In genomic region chr10:112811741-112812551, GRCh38 we compare ENCODE assay signal across 8 cellular contexts.
DNase-seq lines count a peak whose midpoint lies in the region; ATAC-seq, FAIRE-seq and TF ChIP-seq lines count a peak whose summit lies in the region.

No MANE protein-coding gene starts in this region.

- FAIRE-seq in HTR-8/SVneo (lab: Jason Lieb, UNC): no peak

- H3K4me1 Mint-ChIP-seq in stimulated activated naive CD8-positive, alpha-beta T cell treated with anti-CD3 and anti-CD28 coated beads, Interleukin-15, amount 100 ng/mL, for 72 hours: peaks cover 34% of the 10 kb centered on the region

- H3K9ac ChIP-seq in colonic mucosa (ENCODE audit: low read depth in 2 of 2, low read length in 2 of 2): no peak overlapping the region

- DNase-seq in HTR-8/SVneo (ENCODE audit: insufficient read length, low spot score): peak; percentile 66
- DNase-seq in colonic mucosa: peak; percentile 54
- DNase-seq in lower lobe of right lung: peak; percentile 69
- DNase-seq in activated CD4-positive, alpha-beta T cell treated with anti-CD3 and anti-CD28 coated beads, Interleukin-2, amount 50 U/mL, for 4 hours: no peak
- DNase-seq in stimulated activated naive CD8-positive, alpha-beta T cell treated with anti-CD3 and anti-CD28 coated beads, Interleukin-15, amount 100 ng/mL, for 72 hours: no peak
- no peak for DNase-seq in NCI-H1092 treated with DMSO at 0.1 percent for 48 hours (lab: John Stamatoyannopoulos, UW)

- no peaks in the 10 kb centered on the region for H3K27me3 Mint-ChIP-seq in stimulated activated naive CD8-positive, alpha-beta T cell treated with anti-CD3 and anti-CD28 coated beads, Interleukin-15, amount 100 ng/mL, for 72 hours

- H3K27ac ChIP-seq in 22Rv1: peak overlapping the region; percentile 35; the same call in 1 of the 2 replicates
- H3K27ac ChIP-seq in colonic mucosa: peak overlapping the region; percentile 15
- H3K27ac ChIP-seq in lower lobe of right lung: peak overlapping the region; percentile 61

- H3K36me3 ChIP-seq in colonic mucosa (no peaks in the 10 kb centered on the region), lower lobe of right lung (no peaks in the 10 kb centered on the region)

- H3K4me1 ChIP-seq in colonic mucosa (no peaks in the 10 kb centered on the region), lower lobe of right lung (peaks cover 21% of the 10 kb centered on the region)

- H3K27me3 ChIP-seq in colonic mucosa (no peaks in the 10 kb centered on the region), lower lobe of right lung (ENCODE audit: low read depth) (no peaks in the 10 kb centered on the region)

- no peak overlapping the region for H3K4me3 Mint-ChIP-seq in stimulated activated naive CD8-positive, alpha-beta T cell treated with anti-CD3 and anti-CD28 coated beads, Interleukin-15, amount 100 ng/mL, for 72 hours

- no peaks in the 10 kb centered on the region for H3K9me3 ChIP-seq in colonic mucosa
- H3K9me3 ChIP-seq in lower lobe of right lung: no peaks in the 10 kb centered on the region

- intact Hi-C loops in colonic mucosa (cut with DNase I): no loop called here
- intact Hi-C loops in lower lobe of right lung (cut with DNase I): no loop called here

- no peak for TF ChIP-seq CTCF in 22Rv1 (IDR thresholded peaks at IDR 0.05)
- TF ChIP-seq CTCF in colonic mucosa (IDR thresholded peaks at IDR 0.05): no peak
- no peak for TF ChIP-seq CTCF in lower lobe of right lung (IDR thresholded peaks at IDR 0.05)

- H3K4me3 ChIP-seq in colonic mucosa: no peak overlapping the region
- H3K4me3 ChIP-seq in lower lobe of right lung: no peak overlapping the region

- H3K9me3 Mint-ChIP-seq in stimulated activated naive CD8-positive, alpha-beta T cell treated with anti-CD3 and anti-CD28 coated beads, Interleukin-15, amount 100 ng/mL, for 72 hours: no peaks in the 10 kb centered on the region

- ATAC-seq in lower lobe of right lung (peak; percentile 86 to 87), HG03097 (IDR thresholded peaks at IDR 0.05; ENCODE audit: low FRiP score, unreplicated experiment) (no peak)
- no peak for ATAC-seq in stimulated activated naive CD8-positive, alpha-beta T cell treated with anti-CD3 and anti-CD28 coated beads, Interleukin-15, amount 100 ng/mL, for 72 hours

- no peak overlapping the region for H3K27ac Mint-ChIP-seq in stimulated activated naive CD8-positive, alpha-beta T cell treated with anti-CD3 and anti-CD28 coated beads, Interleukin-15, amount 100 ng/mL, for 72 hours

Comparison
In these comparisons a context has a peak if more than half of its experiments do, and no peak if none do; other contexts are left out.
1. DNase-seq: peak in HTR-8/SVneo (single experiment), colonic mucosa (single experiment) and lower lobe of right lung (single experiment); none in activated CD4-positive, alpha-beta T cell treated with anti-CD3 and anti-CD28 coated beads, Interleukin-2, amount 50 U/mL, for 4 hours (0 of 2), stimulated activated naive CD8-positive, alpha-beta T cell treated with anti-CD3 and anti-CD28 coated beads, Interleukin-15, amount 100 ng/mL, for 72 hours (0 of 2) and NCI-H1092 treated with DMSO at 0.1 percent for 48 hours (single experiment).
2. ATAC-seq: peak in lower lobe of right lung (2 of 2); none in HG03097 (single experiment) and stimulated activated naive CD8-positive, alpha-beta T cell treated with anti-CD3 and anti-CD28 coated beads, Interleukin-15, amount 100 ng/mL, for 72 hours (single experiment).
3. Peak in every context shown above with its lines, with median percentiles within 50 percentile points of each other: H3K27ac ChIP-seq.